ENCODE assay signal across 11 cellular contexts in genomic region chr22:44648821-44649566, GRCh38. TPM values are rescaled to one million over a fixed set of nuclear protein-coding genes. Genes with fewer than 3 reads are reported as not detected.
DNase-seq lines count a peak whose midpoint lies in the region; FAIRE-seq and TF ChIP-seq lines count a peak whose summit lies in the region.
"Had no signal": no experiment of that assay in that cellular context is flagged by ENCODE, and none has a peak within 500 bp of the region (broad histone marks: within the 10 kb centered on the region; RNA-seq: fewer than 3 reads in every experiment).

No MANE protein-coding gene starts in this region.

- POLR2A ChIA-PET in endothelial cell of umbilical vein (lab: Charles Lee) = no interaction called here

- H2AFZ ChIP-seq in Karpas-422 (ENCODE audit: low read length) (no peak overlapping the region), endothelial cell of umbilical vein (ENCODE audit: low read depth, low read length) (peak overlapping the region; percentile 76)

- dilution Hi-C loops in endothelial cell of umbilical vein (cut with MboI; ENCODE audit: extremely low pct_ligation_motif_present, low sequenced_read_pairs) = no loop called here

- H3K4me3 ChIP-seq in Karpas-422 (ENCODE audit: low read length) = no peak overlapping the region
- no peak overlapping the region for H3K4me3 ChIP-seq in endothelial cell of umbilical vein (replicated peaks in 1 of 3; ENCODE audit: insufficient read depth in 1 of 3, low read depth in 1 of 3, low read length in 3 of 3)
- no peak overlapping the region for H3K4me3 ChIP-seq in liver (ENCODE audit: low read depth in 1 of 3, low read length in 3 of 3)
- peak overlapping the region; percentile 12 to 62 (median 33) for H3K4me3 ChIP-seq in subcutaneous abdominal adipose tissue (ENCODE audit: low read depth in 1 of 5, low read length in 5 of 5)

- H3K79me2 ChIP-seq in Karpas-422 (ENCODE audit: low read length) (no peaks in the 10 kb centered on the region), endothelial cell of umbilical vein (ENCODE audit: control insufficient read depth, insufficient read depth, low read length) (no peaks in the 10 kb centered on the region)

- TF ChIP-seq CTCF in endothelial cell of umbilical vein (IDR thresholded peaks at IDR 0.05; ENCODE audit: extremely low read depth in 1 of 2, insufficient read depth in 1 of 2, low read depth in 1 of 2, low read length in 2 of 2) (no peak), liver (IDR thresholded peaks at IDR 0.05; ENCODE audit: low read depth, low read length, missing input control) (no peak)

- 70% methylated on average over 20 of the region's 20 CpGs for WGBS in liver

- peak; percentile 69 for FAIRE-seq in endothelial cell of umbilical vein (lab: Jason Lieb, UNC)

- H3K27ac ChIP-seq in Karpas-422 (ENCODE audit: low read length) (no peak overlapping the region), endothelial cell of umbilical vein (ENCODE audit: insufficient read depth, low read depth, low read length) (no peak overlapping the region), liver (ENCODE audit: low read depth in 1 of 2, low read length in 2 of 2) (peak overlapping the region; percentile 67 to 69), subcutaneous abdominal adipose tissue (ENCODE audit: low read depth, low read length) (peak overlapping the region; percentile 41)

- H4K20me1 ChIP-seq in Karpas-422 (ENCODE audit: insufficient read depth, low read depth, low read length) = no peaks in the 10 kb centered on the region
- no peaks in the 10 kb centered on the region for H4K20me1 ChIP-seq in endothelial cell of umbilical vein (replicated peaks; ENCODE audit: control insufficient read depth, extremely low read depth, insufficient read depth, low read length)

- H3K27me3 ChIP-seq in Karpas-422 (ENCODE audit: low read length) (no peaks in the 10 kb centered on the region), endothelial cell of umbilical vein (ENCODE audit: control insufficient read depth in 2 of 2, insufficient read depth in 2 of 2, low read length in 2 of 2) (no peaks in the 10 kb centered on the region), liver (ENCODE audit: control insufficient read depth in 4 of 4, insufficient read depth in 4 of 4, low read length in 3 of 4) (no peaks in the 10 kb centered on the region), subcutaneous abdominal adipose tissue (ENCODE audit: control insufficient read depth in 5 of 5, insufficient read depth in 4 of 5, low read length in 5 of 5) (no peaks in the 10 kb centered on the region)

- no peak for TF ChIP-seq RAD21 in liver (IDR thresholded peaks at IDR 0.05)

- H3K4me2 ChIP-seq in Karpas-422 (ENCODE audit: low read depth, low read length, poor library complexity, severe bottlenecking) (no peak overlapping the region), endothelial cell of umbilical vein (ENCODE audit: insufficient read depth, low read length) (peak overlapping the region; percentile 4)

- no peaks in the 10 kb centered on the region for H3K9me1 ChIP-seq in endothelial cell of umbilical vein (replicated peaks; ENCODE audit: control insufficient read depth, extremely low read depth, insufficient read depth, low read length)

- no peaks in the 10 kb centered on the region for H3K36me3 ChIP-seq in Karpas-422 (ENCODE audit: insufficient read depth, low read length)
- no peaks in the 10 kb centered on the region for H3K36me3 ChIP-seq in endothelial cell of umbilical vein (ENCODE audit: control insufficient read depth in 2 of 2, extremely low read depth in 1 of 2, insufficient read depth in 2 of 2, low read length in 2 of 2)
- no peaks in the 10 kb centered on the region for H3K36me3 ChIP-seq in liver (ENCODE audit: control insufficient read depth in 4 of 4, insufficient read depth in 3 of 4, low read depth in 1 of 4, low read length in 3 of 4)
- H3K36me3 ChIP-seq in subcutaneous abdominal adipose tissue (ENCODE audit: control insufficient read depth in 5 of 5, insufficient read depth in 5 of 5, low read length in 5 of 5) = no peaks in the 10 kb centered on the region

- no peaks in the 10 kb centered on the region for H3K9me2 ChIP-seq in Karpas-422 (replicated peaks; ENCODE audit: insufficient read depth, low read length)

- no peaks in the 10 kb centered on the region for H3K9me3 ChIP-seq in Karpas-422 (ENCODE audit: low read length)
- no peaks in the 10 kb centered on the region for H3K9me3 ChIP-seq in endothelial cell of umbilical vein (replicated peaks; ENCODE audit: control insufficient read depth, insufficient read depth, low read length)
- H3K9me3 ChIP-seq in liver (ENCODE audit: control insufficient read depth in 4 of 4, low read length in 3 of 4) = peaks cover 0 to 4% (median 0%) of the 10 kb centered on the region in 4 donors
- peaks cover 0 to 6% (median 0%) of the 10 kb centered on the region in 5 donors for H3K9me3 ChIP-seq in subcutaneous abdominal adipose tissue (ENCODE audit: control insufficient read depth in 5 of 5, low read length in 5 of 5)

- DNase-seq in Karpas-422 = peak; percentile 14
- DNase-seq in endothelial cell of umbilical vein (ENCODE audit: low read depth, low spot score) = peak; percentile 42
- DNase-seq in NCI-H2196 treated with DMSO at 0.1 percent for 48 hours (lab: John Stamatoyannopoulos, UW; ENCODE audit: unreplicated experiment) = no peak
- no peak for DNase-seq in SK-N-DZ (ENCODE audit: low spot score)
- no peak for DNase-seq in activated CD4-positive, alpha-beta T cell treated with anti-CD3 and anti-CD28 coated beads, Interleukin-2, amount 50 U/mL, for 4 hours
- no peak for DNase-seq in D341Med (ENCODE audit: low spot score)
- DNase-seq: DND-41, NCI-H524 treated with DMSO at 0.1 percent for 48 hours, T-helper 1 cell had no signal

- H3K4me1 ChIP-seq in Karpas-422 (ENCODE audit: low read length) (no peaks in the 10 kb centered on the region), endothelial cell of umbilical vein (ENCODE audit: control insufficient read depth, extremely low read depth, insufficient read depth, low read length) (peaks cover 6% of the 10 kb centered on the region), liver (ENCODE audit: control insufficient read depth in 4 of 4, insufficient read depth in 4 of 4, low read length in 3 of 4) (no peaks in the 10 kb centered on the region), subcutaneous abdominal adipose tissue (ENCODE audit: control insufficient read depth in 5 of 5, insufficient read depth in 5 of 5, low read length in 5 of 5) (peaks cover 7 to 17% (median 14%) of the 10 kb centered on the region in 5 donors)

- BruUV-seq in endothelial cell of umbilical vein (replicated peaks; lab: Mats Ljungman, UMichigan) = no TSS peak

- H3K9ac ChIP-seq in Karpas-422 (ENCODE audit: low read length) (no peak overlapping the region), endothelial cell of umbilical vein (replicated peaks; ENCODE audit: extremely low read depth, insufficient read depth, low read length) (no peak overlapping the region), liver (ENCODE audit: low read depth in 1 of 2, low read length in 2 of 2) (peak overlapping the region in 1 of 2 donors; percentile 54), subcutaneous abdominal adipose tissue (ENCODE audit: low read length in 5 of 5) (peak overlapping the region in 3 of 5 donors; percentile 30 to 59 (median 53))

- intact Hi-C loops in endothelial cell of umbilical vein (cut with micrococcal nuclease) = no loop called here

- CTCF ChIA-PET in endothelial cell of umbilical vein (lab: Charles Lee) = no interaction called here

- TF ChIP-seq POLR2A in endothelial cell of umbilical vein (IDR thresholded peaks at IDR 0.05; ENCODE audit: low read depth, low read length) = no peak

TF ChIP-seq in endothelial cell of umbilical vein, 7 proteins besides CTCF, POLR2A, EP300 and RAD21 (continues in another document):
- no peak for TF ChIP-seq EZH2 (IDR thresholded peaks at IDR 0.05; ENCODE audit: borderline replicate concordance, low read depth, low read length, severe bottlenecking)
- no peak for TF ChIP-seq MYC (IDR thresholded peaks at IDR 0.05; ENCODE audit: low read depth, low read length)
- TF ChIP-seq JUN (IDR thresholded peaks at IDR 0.05; ENCODE audit: borderline replicate concordance, insufficient read depth, insufficient read length, low read depth) = no peak
- TF ChIP-seq MAX (IDR thresholded peaks at IDR 0.05; ENCODE audit: insufficient read depth, insufficient read length) = no peak
- TF ChIP-seq GATA2 (IDR thresholded peaks at IDR 0.05; ENCODE audit: insufficient read depth, insufficient read length, low read depth, low read length) = no peak
- TF ChIP-seq FOS (IDR thresholded peaks at IDR 0.05; ENCODE audit: borderline replicate concordance, insufficient read depth, low read length) = no peak

TF ChIP-seq in liver, 16 proteins besides CTCF, POLR2A, EP300 and RAD21:
- TF ChIP-seq SP1 (IDR thresholded peaks at IDR 0.05) = peak; percentile 10
- TF ChIP-seq EGR1 (IDR thresholded peaks at IDR 0.05; ENCODE audit: low read depth in 2 of 2) = no peak
- TF ChIP-seq RXRA (IDR thresholded peaks at IDR 0.05) = peak in 1 of 2 donors; percentile 33
- peak; percentile 13 for TF ChIP-seq NR2F2 (IDR thresholded peaks at IDR 0.05)

RNA-seq across cellular contexts. Expression of gene PRR5, which starts 53.0 kb away (rescaled TPM):
- not detected in 2 replicates for total RNA-seq in Karpas-422 (2014; rRNA removed; shearing (Covaris generic); ENCODE audit: low replicate concordance)
- total RNA-seq in endothelial cell of umbilical vein (7.4 and 9.0 TPM in 2 replicates), liver (10 to 100 TPM; 20.5 to 49.1 TPM)
- polyA plus RNA-seq in endothelial cell of umbilical vein (4.3 and 7.4 TPM in 2 replicates), liver (10 to 100 TPM; 11.5 to 18.1 TPM)
- polyA plus RNA-seq in endothelial cell of umbilical vein (2011; cell fraction: cytosol; rRNA removed) = 2.3 and 3.0 TPM in 2 replicates
- polyA plus RNA-seq in endothelial cell of umbilical vein (2011; cell fraction: nucleus; rRNA removed) = 4.0 and 5.3 TPM in 2 replicates
- 4.2 and 9.0 TPM in 2 replicates for polyA plus RNA-seq in endothelial cell of umbilical vein (2012)
- 3.5 and 8.0 TPM in 2 replicates for polyA minus RNA-seq in endothelial cell of umbilical vein
- 8.7 TPM for polyA minus RNA-seq in endothelial cell of umbilical vein (2011; cell fraction: cytosol; rRNA and poly(A)+ RNA removed)
- 3.8 and 4.0 TPM in 2 replicates for polyA minus RNA-seq in endothelial cell of umbilical vein (2011; cell fraction: nucleus; rRNA and poly(A)+ RNA removed)
- 1.0 and 3.1 TPM in 2 replicates for polyA plus RNA-seq in SK-N-DZ (2014; cell fraction: cytosol; rRNA removed)
- 0.84 and 1.1 TPM in 2 replicates for polyA plus RNA-seq in SK-N-DZ (2014; cell fraction: nucleus; rRNA removed)

Comparison
In these comparisons a context has a peak if more than half of its experiments do, and no peak if none do; other contexts are left out.
1. DNase-seq: peak in Karpas-422 (single experiment) and endothelial cell of umbilical vein (single experiment); none in NCI-H2196 treated with DMSO at 0.1 percent for 48 hours (single experiment), SK-N-DZ (single experiment), activated CD4-positive, alpha-beta T cell treated with anti-CD3 and anti-CD28 coated beads, Interleukin-2, amount 50 U/mL, for 4 hours (0 of 2) and D341Med (single experiment).
2. H3K27ac ChIP-seq: peak in liver (2 of 2) and subcutaneous abdominal adipose tissue (single experiment); none in Karpas-422 (single experiment) and endothelial cell of umbilical vein (single experiment).
3. H3K4me3 ChIP-seq: peak in subcutaneous abdominal adipose tissue (5 of 5); none in Karpas-422 (single experiment), endothelial cell of umbilical vein (0 of 3) and liver (0 of 3).
4. H3K9ac ChIP-seq: peak in subcutaneous abdominal adipose tissue (3 of 5); none in Karpas-422 (single experiment) and endothelial cell of umbilical vein (single experiment).